2 cellular contexts compared by ENCODE assay signal in genomic region chr2:26299488-26300092, GRCh38.
TF ChIP-seq lines count a peak whose summit lies in the region.

No MANE protein-coding gene starts in this region.

TF ChIP-seq in A549, 52 proteins besides CTCF, POLR2A, EP300 and RAD21 (continued from another document):
- no peak for TF ChIP-seq ELK1 (IDR thresholded peaks at IDR 0.05; ENCODE audit: low read depth, low read length)
- TF ChIP-seq BCL3 (IDR thresholded peaks at IDR 0.05): no peak
- no peak for TF ChIP-seq REST (IDR thresholded peaks at IDR 0.05)
- TF ChIP-seq BHLHE40 (IDR thresholded peaks at IDR 0.05; ENCODE audit: low read depth, low read length): no peak
- no peak for TF ChIP-seq FOXS1 (CRISPR knock-in tag; IDR thresholded peaks at IDR 0.05)
- no peak for TF ChIP-seq HDAC2 (IDR thresholded peaks at IDR 0.05)
- TF ChIP-seq ZNF302 (CRISPR knock-in tag; IDR thresholded peaks at IDR 0.05): no peak
- TF ChIP-seq NPAS2 (CRISPR knock-in tag; IDR thresholded peaks at IDR 0.05; ENCODE audit: borderline replicate concordance): no peak
- no peak for TF ChIP-seq USF2 (IDR thresholded peaks at IDR 0.05)
- TF ChIP-seq E2F6 (IDR thresholded peaks at IDR 0.05; ENCODE audit: borderline replicate concordance, low read depth): no peak
- TF ChIP-seq MYC (IDR thresholded peaks at IDR 0.05; ENCODE audit: borderline replicate concordance, low read length): no peak
TF ChIP-seq in A549: peak in this region for 0.

TF ChIP-seq in SK-N-SH, 30 proteins besides CTCF, POLR2A, EP300 and RAD21 (continued from another document):
- TF ChIP-seq NFIC (IDR thresholded peaks at IDR 0.05; ENCODE audit: borderline replicate concordance) (no peak), YY1 (IDR thresholded peaks at IDR 0.05; ENCODE audit: low read depth) (no peak), USF1 (IDR thresholded peaks at IDR 0.05; ENCODE audit: borderline replicate concordance, low read depth) (no peak), POLR2AphosphoS5 (IDR thresholded peaks at IDR 0.05; ENCODE audit: low read depth, low read length) (no peak)
